Comparison of ENCODE assay signal across 1 cellular context in the genomic region with DNA sequence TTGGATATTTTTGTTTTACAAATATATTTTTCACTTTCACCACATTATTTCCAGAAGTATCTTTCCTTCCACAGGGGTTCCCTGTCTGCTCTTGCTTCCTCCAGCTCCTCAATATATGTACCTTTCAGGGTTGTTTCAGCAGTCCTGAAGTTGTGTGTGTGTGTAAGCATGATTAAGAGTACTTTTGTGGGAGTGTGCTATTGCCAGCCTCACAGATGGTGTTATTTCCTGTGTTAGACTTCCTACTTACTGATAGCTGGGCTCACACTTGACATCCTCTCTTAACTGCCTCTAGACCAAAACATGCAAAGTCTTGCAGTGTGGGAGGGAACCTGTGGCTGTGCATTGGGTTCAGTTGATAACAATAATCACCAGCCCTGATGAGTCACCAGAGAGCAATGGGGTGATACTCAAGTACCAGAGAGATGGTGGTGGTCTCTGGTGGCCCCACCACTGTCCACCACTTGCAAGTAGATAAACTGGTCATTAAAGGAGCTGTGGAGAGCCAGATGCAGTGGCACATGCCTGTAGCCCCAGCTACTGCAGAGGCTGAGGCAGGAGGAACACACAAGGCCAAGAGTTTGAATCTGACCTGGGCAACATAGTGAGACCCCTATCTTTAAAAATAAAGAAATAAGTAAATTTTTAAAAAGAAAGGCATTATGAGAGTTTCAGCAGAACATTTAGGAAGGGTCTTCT.
TF ChIP-seq lines count a peak whose summit lies in the region.

No MANE protein-coding gene starts in this region.

TF ChIP-seq in K562, 482 proteins besides CTCF, POLR2A, EP300 and RAD21 (continued from another document and continues in another):
- TF ChIP-seq, protein P1, sequence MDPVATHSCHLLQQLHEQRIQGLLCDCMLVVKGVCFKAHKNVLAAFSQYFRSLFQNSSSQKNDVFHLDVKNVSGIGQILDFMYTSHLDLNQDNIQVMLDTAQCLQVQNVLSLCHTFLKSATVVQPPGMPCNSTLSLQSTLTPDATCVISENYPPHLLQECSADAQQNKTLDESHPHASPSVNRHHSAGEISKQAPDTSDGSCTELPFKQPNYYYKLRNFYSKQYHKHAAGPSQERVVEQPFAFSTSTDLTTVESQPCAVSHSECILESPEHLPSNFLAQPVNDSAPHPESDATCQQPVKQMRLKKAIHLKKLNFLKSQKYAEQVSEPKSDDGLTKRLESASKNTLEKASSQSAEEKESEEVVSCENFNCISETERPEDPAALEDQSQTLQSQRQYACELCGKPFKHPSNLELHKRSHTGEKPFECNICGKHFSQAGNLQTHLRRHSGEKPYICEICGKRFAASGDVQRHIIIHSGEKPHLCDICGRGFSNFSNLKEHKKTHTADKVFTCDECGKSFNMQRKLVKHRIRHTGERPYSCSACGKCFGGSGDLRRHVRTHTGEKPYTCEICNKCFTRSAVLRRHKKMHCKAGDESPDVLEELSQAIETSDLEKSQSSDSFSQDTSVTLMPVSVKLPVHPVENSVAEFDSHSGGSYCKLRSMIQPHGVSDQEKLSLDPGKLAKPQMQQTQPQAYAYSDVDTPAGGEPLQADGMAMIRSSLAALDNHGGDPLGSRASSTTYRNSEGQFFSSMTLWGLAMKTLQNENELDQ (CRISPR knock-in tag; IDR thresholded peaks at IDR 0.05; ENCODE audit: borderline replicate concordance): no peak
- TF ChIP-seq HEY1 (CRISPR knock-in tag; IDR thresholded peaks at IDR 0.05; ENCODE audit: borderline replicate concordance) (peak; percentile 0; the same call in 1 of the 2 replicates), ADNP (tag; IDR thresholded peaks at IDR 0.05) (no peak), RHOXF2B (CRISPR knock-in tag; conservative IDR thresholded peaks at IDR 0.05) (no peak), NR2C2 (CRISPR knock-in tag; IDR thresholded peaks at IDR 0.05) (no peak), NR2C2 (tag; IDR thresholded peaks at IDR 0.05) (peak; percentile 49; the same call in 1 of the 2 replicates), PCBP1 (IDR thresholded peaks at IDR 0.05; ENCODE audit: low read depth, low read length, poor library complexity, severe bottlenecking) (no peak), IFI16 (CRISPR knock-in tag; IDR thresholded peaks at IDR 0.05) (no peak), ERF (CRISPR knock-in tag; IDR thresholded peaks at IDR 0.05) (peak; percentile 57; the same call in 1 of the 2 replicates), SRSF3 (IDR thresholded peaks at IDR 0.05; ENCODE audit: insufficient read depth, low read length) (no peak), SAFB2 (IDR thresholded peaks at IDR 0.05; ENCODE audit: borderline replicate concordance, low read depth, low read length, severe bottlenecking) (no peak), HIVEP1 (CRISPR knock-in tag; IDR thresholded peaks at IDR 0.05) (no peak)
- TF ChIP-seq, protein P2, sequence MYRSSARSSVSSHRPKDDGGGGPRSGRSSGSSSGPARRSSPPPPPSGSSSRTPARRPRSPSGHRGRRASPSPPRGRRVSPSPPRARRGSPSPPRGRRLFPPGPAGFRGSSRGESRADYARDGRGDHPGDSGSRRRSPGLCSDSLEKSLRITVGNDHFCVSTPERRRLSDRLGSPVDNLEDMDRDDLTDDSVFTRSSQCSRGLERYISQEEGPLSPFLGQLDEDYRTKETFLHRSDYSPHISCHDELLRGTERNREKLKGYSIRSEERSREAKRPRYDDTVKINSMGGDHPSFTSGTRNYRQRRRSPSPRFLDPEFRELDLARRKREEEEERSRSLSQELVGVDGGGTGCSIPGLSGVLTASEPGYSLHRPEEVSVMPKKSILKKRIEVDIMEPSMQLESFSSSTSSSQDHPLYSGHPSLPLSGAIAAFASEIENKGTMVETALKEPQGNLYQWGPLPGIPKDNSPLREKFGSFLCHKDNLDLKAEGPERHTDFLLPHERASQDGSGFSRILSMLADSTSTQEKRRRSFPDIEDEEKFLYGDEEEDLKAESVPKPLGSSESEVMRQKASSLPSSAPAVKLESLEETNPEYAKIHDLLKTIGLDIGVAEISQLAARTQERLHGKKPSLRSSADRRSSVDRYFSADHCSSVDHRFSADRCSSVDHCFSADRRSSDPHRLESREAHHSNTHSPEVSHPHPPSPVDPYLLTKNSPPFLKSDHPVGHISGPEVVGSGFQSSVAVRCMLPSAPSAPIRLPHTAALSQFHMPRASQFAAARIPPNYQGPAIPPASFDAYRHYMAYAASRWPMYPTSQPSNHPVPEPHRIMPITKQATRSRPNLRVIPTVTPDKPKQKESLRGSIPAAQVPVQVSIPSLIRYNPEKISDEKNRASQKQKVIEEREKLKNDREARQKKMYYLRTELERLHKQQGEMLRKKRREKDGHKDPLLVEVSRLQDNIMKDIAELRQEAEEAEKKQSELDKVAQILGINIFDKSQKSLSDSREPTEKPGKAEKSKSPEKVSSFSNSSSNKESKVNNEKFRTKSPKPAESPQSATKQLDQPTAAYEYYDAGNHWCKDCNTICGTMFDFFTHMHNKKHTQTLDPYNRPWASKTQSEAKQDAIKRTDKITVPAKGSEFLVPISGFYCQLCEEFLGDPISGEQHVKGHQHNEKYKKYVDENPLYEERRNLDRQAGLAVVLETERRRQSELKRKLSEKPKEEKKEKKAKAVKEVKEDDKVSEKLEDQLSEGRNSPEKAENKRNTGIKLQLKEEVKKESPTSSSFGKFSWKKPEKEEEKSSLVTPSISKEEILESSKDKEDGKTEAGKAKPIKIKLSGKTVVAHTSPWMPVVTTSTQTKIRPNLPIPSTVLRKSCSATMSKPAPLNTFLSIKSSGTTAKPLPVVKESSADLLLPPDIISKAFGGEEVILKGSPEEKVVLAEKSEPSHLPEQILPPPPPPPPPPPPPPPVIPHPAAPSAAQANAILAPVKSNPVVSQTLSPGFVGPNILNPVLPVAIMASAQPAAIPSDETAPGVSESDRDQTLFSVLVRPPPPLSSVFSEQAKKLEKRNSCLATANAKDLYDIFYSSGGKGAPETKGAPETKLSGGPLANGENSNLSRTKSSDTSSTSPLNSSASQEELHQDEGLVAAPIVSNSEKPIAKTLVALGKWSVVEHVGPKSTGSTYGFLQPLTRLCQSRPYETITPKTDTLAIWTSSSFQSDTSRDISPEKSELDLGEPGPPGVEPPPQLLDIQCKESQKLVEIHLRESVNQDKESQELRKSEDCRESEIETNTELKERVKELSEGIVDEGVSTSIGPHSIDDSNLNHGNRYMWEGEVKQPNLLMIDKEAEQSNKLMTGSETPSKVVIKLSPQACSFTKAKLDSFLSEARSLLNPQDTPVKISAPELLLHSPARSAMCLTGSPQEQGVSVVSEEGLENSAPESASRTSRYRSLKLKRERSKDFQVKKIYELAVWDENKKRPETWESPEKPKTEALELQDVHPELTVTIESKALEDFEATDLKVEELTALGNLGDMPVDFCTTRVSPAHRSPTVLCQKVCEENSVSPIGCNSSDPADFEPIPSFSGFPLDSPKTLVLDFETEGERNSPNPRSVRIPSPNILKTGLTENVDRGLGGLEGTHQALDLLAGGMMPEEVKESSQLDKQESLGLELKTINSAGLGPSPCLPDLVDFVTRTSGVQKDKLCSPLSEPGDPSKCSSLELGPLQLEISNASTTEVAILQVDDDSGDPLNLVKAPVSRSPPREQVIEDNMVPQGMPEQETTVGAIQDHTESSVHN (IDR thresholded peaks at IDR 0.05; ENCODE audit: borderline replicate concordance in 1 of 2, low read depth in 1 of 2): no peak
- TF ChIP-seq, protein P3, sequence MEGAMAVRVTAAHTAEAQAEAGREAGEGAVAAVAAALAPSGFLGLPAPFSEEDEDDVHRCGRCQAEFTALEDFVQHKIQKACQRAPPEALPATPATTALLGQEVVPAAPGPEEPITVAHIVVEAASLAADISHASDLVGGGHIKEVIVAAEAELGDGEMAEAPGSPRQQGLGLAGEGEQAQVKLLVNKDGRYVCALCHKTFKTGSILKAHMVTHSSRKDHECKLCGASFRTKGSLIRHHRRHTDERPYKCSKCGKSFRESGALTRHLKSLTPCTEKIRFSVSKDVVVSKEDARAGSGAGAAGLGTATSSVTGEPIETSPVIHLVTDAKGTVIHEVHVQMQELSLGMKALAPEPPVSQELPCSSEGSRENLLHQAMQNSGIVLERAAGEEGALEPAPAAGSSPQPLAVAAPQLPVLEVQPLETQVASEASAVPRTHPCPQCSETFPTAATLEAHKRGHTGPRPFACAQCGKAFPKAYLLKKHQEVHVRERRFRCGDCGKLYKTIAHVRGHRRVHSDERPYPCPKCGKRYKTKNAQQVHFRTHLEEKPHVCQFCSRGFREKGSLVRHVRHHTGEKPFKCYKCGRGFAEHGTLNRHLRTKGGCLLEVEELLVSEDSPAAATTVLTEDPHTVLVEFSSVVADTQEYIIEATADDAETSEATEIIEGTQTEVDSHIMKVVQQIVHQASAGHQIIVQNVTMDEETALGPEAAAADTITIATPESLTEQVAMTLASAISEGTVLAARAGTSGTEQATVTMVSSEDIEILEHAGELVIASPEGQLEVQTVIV (CRISPR knock-in tag; IDR thresholded peaks at IDR 0.05; ENCODE audit: borderline replicate concordance): no peak
- TF ChIP-seq, protein P4, sequence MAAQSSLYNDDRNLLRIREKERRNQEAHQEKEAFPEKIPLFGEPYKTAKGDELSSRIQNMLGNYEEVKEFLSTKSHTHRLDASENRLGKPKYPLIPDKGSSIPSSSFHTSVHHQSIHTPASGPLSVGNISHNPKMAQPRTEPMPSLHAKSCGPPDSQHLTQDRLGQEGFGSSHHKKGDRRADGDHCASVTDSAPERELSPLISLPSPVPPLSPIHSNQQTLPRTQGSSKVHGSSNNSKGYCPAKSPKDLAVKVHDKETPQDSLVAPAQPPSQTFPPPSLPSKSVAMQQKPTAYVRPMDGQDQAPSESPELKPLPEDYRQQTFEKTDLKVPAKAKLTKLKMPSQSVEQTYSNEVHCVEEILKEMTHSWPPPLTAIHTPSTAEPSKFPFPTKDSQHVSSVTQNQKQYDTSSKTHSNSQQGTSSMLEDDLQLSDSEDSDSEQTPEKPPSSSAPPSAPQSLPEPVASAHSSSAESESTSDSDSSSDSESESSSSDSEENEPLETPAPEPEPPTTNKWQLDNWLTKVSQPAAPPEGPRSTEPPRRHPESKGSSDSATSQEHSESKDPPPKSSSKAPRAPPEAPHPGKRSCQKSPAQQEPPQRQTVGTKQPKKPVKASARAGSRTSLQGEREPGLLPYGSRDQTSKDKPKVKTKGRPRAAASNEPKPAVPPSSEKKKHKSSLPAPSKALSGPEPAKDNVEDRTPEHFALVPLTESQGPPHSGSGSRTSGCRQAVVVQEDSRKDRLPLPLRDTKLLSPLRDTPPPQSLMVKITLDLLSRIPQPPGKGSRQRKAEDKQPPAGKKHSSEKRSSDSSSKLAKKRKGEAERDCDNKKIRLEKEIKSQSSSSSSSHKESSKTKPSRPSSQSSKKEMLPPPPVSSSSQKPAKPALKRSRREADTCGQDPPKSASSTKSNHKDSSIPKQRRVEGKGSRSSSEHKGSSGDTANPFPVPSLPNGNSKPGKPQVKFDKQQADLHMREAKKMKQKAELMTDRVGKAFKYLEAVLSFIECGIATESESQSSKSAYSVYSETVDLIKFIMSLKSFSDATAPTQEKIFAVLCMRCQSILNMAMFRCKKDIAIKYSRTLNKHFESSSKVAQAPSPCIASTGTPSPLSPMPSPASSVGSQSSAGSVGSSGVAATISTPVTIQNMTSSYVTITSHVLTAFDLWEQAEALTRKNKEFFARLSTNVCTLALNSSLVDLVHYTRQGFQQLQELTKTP (IDR thresholded peaks at IDR 0.05; ENCODE audit: low read depth in 1 of 2, partially characterized antibody in 2 of 2): peak in 1 of 2 experiments; percentile 81
- TF ChIP-seq, protein P5, sequence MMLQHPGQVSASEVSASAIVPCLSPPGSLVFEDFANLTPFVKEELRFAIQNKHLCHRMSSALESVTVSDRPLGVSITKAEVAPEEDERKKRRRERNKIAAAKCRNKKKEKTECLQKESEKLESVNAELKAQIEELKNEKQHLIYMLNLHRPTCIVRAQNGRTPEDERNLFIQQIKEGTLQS (IDR thresholded peaks at IDR 0.05): peak; percentile 99
- TF ChIP-seq, protein P5 (CRISPR knock-in tag; conservative IDR thresholded peaks at IDR 0.05): peak; percentile 98
- TF ChIP-seq, protein P6, sequence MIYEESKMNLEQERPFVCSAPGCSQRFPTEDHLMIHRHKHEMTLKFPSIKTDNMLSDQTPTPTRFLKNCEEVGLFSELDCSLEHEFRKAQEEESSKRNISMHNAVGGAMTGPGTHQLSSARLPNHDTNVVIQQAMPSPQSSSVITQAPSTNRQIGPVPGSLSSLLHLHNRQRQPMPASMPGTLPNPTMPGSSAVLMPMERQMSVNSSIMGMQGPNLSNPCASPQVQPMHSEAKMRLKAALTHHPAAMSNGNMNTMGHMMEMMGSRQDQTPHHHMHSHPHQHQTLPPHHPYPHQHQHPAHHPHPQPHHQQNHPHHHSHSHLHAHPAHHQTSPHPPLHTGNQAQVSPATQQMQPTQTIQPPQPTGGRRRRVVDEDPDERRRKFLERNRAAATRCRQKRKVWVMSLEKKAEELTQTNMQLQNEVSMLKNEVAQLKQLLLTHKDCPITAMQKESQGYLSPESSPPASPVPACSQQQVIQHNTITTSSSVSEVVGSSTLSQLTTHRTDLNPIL (CRISPR knock-in tag; IDR thresholded peaks at IDR 0.05): no peak
- TF ChIP-seq, protein P7, sequence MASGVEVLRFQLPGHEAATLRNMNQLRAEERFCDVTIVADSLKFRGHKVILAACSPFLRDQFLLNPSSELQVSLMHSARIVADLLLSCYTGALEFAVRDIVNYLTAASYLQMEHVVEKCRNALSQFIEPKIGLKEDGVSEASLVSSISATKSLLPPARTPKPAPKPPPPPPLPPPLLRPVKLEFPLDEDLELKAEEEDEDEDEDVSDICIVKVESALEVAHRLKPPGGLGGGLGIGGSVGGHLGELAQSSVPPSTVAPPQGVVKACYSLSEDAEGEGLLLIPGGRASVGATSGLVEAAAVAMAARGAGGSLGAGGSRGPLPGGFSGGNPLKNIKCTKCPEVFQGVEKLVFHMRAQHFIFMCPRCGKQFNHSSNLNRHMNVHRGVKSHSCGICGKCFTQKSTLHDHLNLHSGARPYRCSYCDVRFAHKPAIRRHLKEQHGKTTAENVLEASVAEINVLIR (CRISPR knock-in tag; IDR thresholded peaks at IDR 0.05): peak; percentile 54; the same call in 1 of the 2 replicates
- TF ChIP-seq, protein P8, sequence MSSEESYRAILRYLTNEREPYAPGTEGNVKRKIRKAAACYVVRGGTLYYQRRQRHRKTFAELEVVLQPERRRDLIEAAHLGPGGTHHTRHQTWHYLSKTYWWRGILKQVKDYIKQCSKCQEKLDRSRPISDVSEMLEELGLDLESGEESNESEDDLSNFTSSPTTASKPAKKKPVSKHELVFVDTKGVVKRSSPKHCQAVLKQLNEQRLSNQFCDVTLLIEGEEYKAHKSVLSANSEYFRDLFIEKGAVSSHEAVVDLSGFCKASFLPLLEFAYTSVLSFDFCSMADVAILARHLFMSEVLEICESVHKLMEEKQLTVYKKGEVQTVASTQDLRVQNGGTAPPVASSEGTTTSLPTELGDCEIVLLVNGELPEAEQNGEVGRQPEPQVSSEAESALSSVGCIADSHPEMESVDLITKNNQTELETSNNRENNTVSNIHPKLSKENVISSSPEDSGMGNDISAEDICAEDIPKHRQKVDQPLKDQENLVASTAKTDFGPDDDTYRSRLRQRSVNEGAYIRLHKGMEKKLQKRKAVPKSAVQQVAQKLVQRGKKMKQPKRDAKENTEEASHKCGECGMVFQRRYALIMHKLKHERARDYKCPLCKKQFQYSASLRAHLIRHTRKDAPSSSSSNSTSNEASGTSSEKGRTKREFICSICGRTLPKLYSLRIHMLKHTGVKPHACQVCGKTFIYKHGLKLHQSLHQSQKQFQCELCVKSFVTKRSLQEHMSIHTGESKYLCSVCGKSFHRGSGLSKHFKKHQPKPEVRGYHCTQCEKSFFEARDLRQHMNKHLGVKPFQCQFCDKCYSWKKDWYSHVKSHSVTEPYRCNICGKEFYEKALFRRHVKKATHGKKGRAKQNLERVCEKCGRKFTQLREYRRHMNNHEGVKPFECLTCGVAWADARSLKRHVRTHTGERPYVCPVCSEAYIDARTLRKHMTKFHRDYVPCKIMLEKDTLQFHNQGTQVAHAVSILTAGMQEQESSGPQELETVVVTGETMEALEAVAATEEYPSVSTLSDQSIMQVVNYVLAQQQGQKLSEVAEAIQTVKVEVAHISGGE (CRISPR knock-in tag; IDR thresholded peaks at IDR 0.05): peak in 1 of 3 experiments; percentile 79; a peak in 2 of 6 replicates
